In genomic region chr7:84304407-84304806, GRCh38 we compare ENCODE assay signal across 21 cellular contexts.
DNase-seq lines count a peak whose midpoint lies in the region; ATAC-seq, FAIRE-seq and TF ChIP-seq lines count a peak whose summit lies in the region.
"Had no signal": no experiment of that assay in that cellular context is flagged by ENCODE, and none has a peak within 500 bp of the region (broad histone marks: within the 10 kb centered on the region; RNA-seq: fewer than 3 reads in every experiment).

No MANE protein-coding gene starts in this region.

- H3K36me3 Mint-ChIP-seq in stimulated activated effector memory CD8-positive, alpha-beta T cell treated with anti-CD3 and anti-CD28 coated beads, Interleukin-12 subunit alpha, Interleukin-12 subunit beta, amount 100 ng/mL, for 72 hours, result no peaks in the 10 kb centered on the region
- H3K36me3 Mint-ChIP-seq: CD4-positive, CD25-positive, alpha-beta regulatory T cell; CD8-positive, alpha-beta T cell had no signal

- H3K27ac ChIP-seq in pancreas, result no peak overlapping the region
- H3K27ac ChIP-seq: BLaER1, C4-2B had no signal

- H3K27me3 ChIP-seq in pancreas, result no peaks in the 10 kb centered on the region
- H3K27me3 ChIP-seq: BLaER1 had no signal

- peaks cover 12% of the 10 kb centered on the region for H3K9me3 Mint-ChIP-seq in stimulated activated effector memory CD8-positive, alpha-beta T cell treated with anti-CD3 and anti-CD28 coated beads, Interleukin-12 subunit alpha, Interleukin-12 subunit beta, amount 100 ng/mL, for 72 hours
- H3K9me3 Mint-ChIP-seq: CD8-positive, alpha-beta T cell had no signal

- no peaks in the 10 kb centered on the region for H3K4me1 ChIP-seq in pancreas
- H3K4me1 ChIP-seq: BLaER1 had no signal

- peak; percentile 75 for FAIRE-seq in G401.6 (lab: Jason Lieb, UNC)
- peak; percentile 75 for FAIRE-seq in RCC 7860 (lab: Jason Lieb, UNC)
- FAIRE-seq in frontal cortex (lab: Jason Lieb, UNC), result peak; percentile 28
- FAIRE-seq in pancreas (lab: Jason Lieb, UNC), result peak; percentile 43
- FAIRE-seq: GM12878, GM19239, H54 had no signal

- no peak overlapping the region for H3K27ac Mint-ChIP-seq in stimulated activated effector memory CD8-positive, alpha-beta T cell treated with anti-CD3 and anti-CD28 coated beads, Interleukin-12 subunit alpha, Interleukin-12 subunit beta, amount 100 ng/mL, for 72 hours
- H3K27ac Mint-ChIP-seq: B cell; CD4-positive, CD25-positive, alpha-beta regulatory T cell; CD8-positive, alpha-beta T cell had no signal

- no peak for ATAC-seq in pancreas
- no peak for ATAC-seq in stimulated activated effector memory CD8-positive, alpha-beta T cell treated with anti-CD3 and anti-CD28 coated beads, Interleukin-12 subunit alpha, Interleukin-12 subunit beta, amount 100 ng/mL, for 72 hours
- ATAC-seq: CD8-positive, alpha-beta T cell; GM12878 had no signal

- H3K36me3 ChIP-seq in pancreas, result no peaks in the 10 kb centered on the region
- H3K36me3 ChIP-seq: BLaER1 had no signal

- no peak for DNase-seq in RCC 7860 (ENCODE audit: low spot score)
- DNase-seq in frontal cortex (ENCODE audit: low spot score in 2 of 2), result no peak
- DNase-seq in pancreas, result no peak
- no peak for DNase-seq in stimulated activated effector memory CD8-positive, alpha-beta T cell treated with anti-CD3 and anti-CD28 coated beads, Interleukin-12 subunit alpha, Interleukin-12 subunit beta, amount 100 ng/mL, for 72 hours (ENCODE audit: low spot score in 2 of 2)
- DNase-seq in SIG-M5 (lab: John Stamatoyannopoulos, UW), result no peak
- DNase-seq in NOMO-1 treated with DMSO at 0.1 percent for 48 hours (lab: John Stamatoyannopoulos, UW; ENCODE audit: unreplicated experiment), result no peak
- DNase-seq: Caco-2; CD4-positive, CD25-positive, alpha-beta regulatory T cell; CD8-positive, alpha-beta T cell; DMS153; DND-41; GDM1; GOT3; HCEC 1CT had no signal

- H3K4me1 Mint-ChIP-seq in stimulated activated effector memory CD8-positive, alpha-beta T cell treated with anti-CD3 and anti-CD28 coated beads, Interleukin-12 subunit alpha, Interleukin-12 subunit beta, amount 100 ng/mL, for 72 hours, result no peaks in the 10 kb centered on the region
- H3K4me1 Mint-ChIP-seq: B cell; CD4-positive, CD25-positive, alpha-beta regulatory T cell had no signal

- no peak overlapping the region for H3K4me3 Mint-ChIP-seq in stimulated activated effector memory CD8-positive, alpha-beta T cell treated with anti-CD3 and anti-CD28 coated beads, Interleukin-12 subunit alpha, Interleukin-12 subunit beta, amount 100 ng/mL, for 72 hours
- H3K4me3 Mint-ChIP-seq: B cell; CD4-positive, CD25-positive, alpha-beta regulatory T cell; CD8-positive, alpha-beta T cell had no signal

- intact Hi-C loops in pancreas (cut with DNase I), result no loop called here

- H3K4me3 ChIP-seq in pancreas, result no peak overlapping the region
- H3K4me3 ChIP-seq: BLaER1, GM12878 had no signal

- no peak for TF ChIP-seq CTCF in pancreas (IDR thresholded peaks at IDR 0.05)

- WGBS in pancreas, 2 donors, result 74 to 84% methylated on average over 2 of the region's 2 CpGs

- no peaks in the 10 kb centered on the region for H3K9me3 ChIP-seq in pancreas
- H3K9me3 ChIP-seq: BLaER1, Caco-2 had no signal
